Comparison of ENCODE assay signal across 8 cellular contexts in genomic region chr7:152463714-152464311, GRCh38. TPM values are rescaled to one million over a fixed set of nuclear protein-coding genes. Genes with fewer than 3 reads are reported as not detected.
A peak's percentile ranks its signal among the peaks of the same experiment; 100 is the strongest.
DNase-seq lines count a peak whose midpoint lies in the region; TF ChIP-seq lines count a peak whose summit lies in the region.

No MANE protein-coding gene starts in this region.

- no peaks in the 10 kb centered on the region for H3K27me3 ChIP-seq in SJSA1 (replicated peaks)

- peaks cover 7% of the 10 kb centered on the region for H3K4me1 ChIP-seq in SJSA1 (replicated peaks)

- peak; percentile 85 for DNase-seq in GM04503 (ENCODE audit: low read depth)
- DNase-seq in HFF-Myc (ENCODE audit: extremely low read depth, low read depth): peak; percentile 91
- peak; percentile 99 for DNase-seq in MV-4-11 (lab: John Stamatoyannopoulos, UW)
- peak; percentile 98 to 100 for DNase-seq in SJSA1 (ENCODE audit: low read depth in 1 of 2, low spot score in 2 of 2)
- DNase-seq in activated naive CD4-positive, alpha-beta T cell treated with anti-CD3 and anti-CD28 coated beads, Interleukin-2, amount 10 ng/mL, durations not matched to agents 7 days and 5 days: peak; percentile 100
- peak; percentile 99 for DNase-seq in germinal center (ENCODE audit: low spot score)
- DNase-seq in non-pigmented ciliary epithelial cell (ENCODE audit: low read depth): peak; percentile 87
- DNase-seq in superior temporal gyrus (ENCODE audit: extremely low spot score): peak; percentile 99

- peak overlapping the region; percentile 90 for H3K4me3 Mint-ChIP-seq in activated naive CD4-positive, alpha-beta T cell treated with anti-CD3 and anti-CD28 coated beads, Interleukin-2, amount 10 ng/mL, durations not matched to agents 7 days and 5 days

- TF ChIP-seq CTCF in HFF-Myc (IDR thresholded peaks at IDR 0.05; ENCODE audit: low read depth, low read length, missing control alignments): no peak

- H3K36me3 Mint-ChIP-seq in activated naive CD4-positive, alpha-beta T cell treated with anti-CD3 and anti-CD28 coated beads, Interleukin-2, amount 10 ng/mL, durations not matched to agents 7 days and 5 days: no peaks in the 10 kb centered on the region

- peak overlapping the region; percentile 84 for H3K4me3 ChIP-seq in HFF-Myc (replicated peaks; ENCODE audit: low read depth, low read length)
- H3K4me3 ChIP-seq in SJSA1: peak overlapping the region; percentile 98

- H3K9me3 ChIP-seq in SJSA1 (replicated peaks): 0 out of 2 replicates have a peak, but pooled peaks cover 5% of the 10 kb centered on the region

- H3K27ac Mint-ChIP-seq in activated naive CD4-positive, alpha-beta T cell treated with anti-CD3 and anti-CD28 coated beads, Interleukin-2, amount 10 ng/mL, durations not matched to agents 7 days and 5 days: peak overlapping the region; percentile 84

- CTCF ChIA-PET in activated naive CD4-positive, alpha-beta T cell treated with anti-CD3 and anti-CD28 coated beads, Interleukin-2, amount 10 ng/mL, durations not matched to agents 7 days and 5 days (lab: Charles Lee): interaction anchor here (0.6 kb wide), 1 partner anchor 135 kb away, joined by 3 read pairs; no protein-coding TSS in a partner anchor

- no peaks in the 10 kb centered on the region for H3K27me3 Mint-ChIP-seq in activated naive CD4-positive, alpha-beta T cell treated with anti-CD3 and anti-CD28 coated beads, Interleukin-2, amount 10 ng/mL, durations not matched to agents 7 days and 5 days

- peak overlapping the region; percentile 83 for H3K27ac ChIP-seq in SJSA1

- H3K9me3 Mint-ChIP-seq in activated naive CD4-positive, alpha-beta T cell treated with anti-CD3 and anti-CD28 coated beads, Interleukin-2, amount 10 ng/mL, durations not matched to agents 7 days and 5 days: no peaks in the 10 kb centered on the region

- peaks cover 14% of the 10 kb centered on the region for H3K4me1 Mint-ChIP-seq in activated naive CD4-positive, alpha-beta T cell treated with anti-CD3 and anti-CD28 coated beads, Interleukin-2, amount 10 ng/mL, durations not matched to agents 7 days and 5 days

- H3K36me3 ChIP-seq in SJSA1: peaks cover 8% of the 10 kb centered on the region

RNA-seq across cellular contexts. Expression of gene KMT2C, which starts 28.0 kb away (rescaled TPM):
- 20.4 and 34.2 TPM in 2 replicates for total RNA-seq in SJSA1 (2014; rRNA removed; shearing (Covaris generic))

Comparison
In these comparisons a context has a peak if more than half of its experiments do, and no peak if none do; other contexts are left out.
1. Peak in every context shown above with its lines: DNase-seq, H3K4me3 ChIP-seq and H3K27ac ChIP-seq.